Comparison of ENCODE assay signal across 8 cellular contexts in genomic region chr10:59361659-59362183, GRCh38. TPM values are rescaled to one million over a fixed set of nuclear protein-coding genes. Genes with fewer than 3 reads are reported as not detected.
A peak's percentile ranks its signal among the peaks of the same experiment; 100 is the strongest.
DNase-seq lines count a peak whose midpoint lies in the region; ATAC-seq and TF ChIP-seq lines count a peak whose summit lies in the region.

No MANE protein-coding gene starts in this region.

- TF ChIP-seq CTCF in AG10803 (conservative IDR thresholded peaks at IDR 0.05; ENCODE audit: low read length): no peak
- no peak for TF ChIP-seq CTCF in nephron progenitor cell (IDR thresholded peaks at IDR 0.05)

- H3K27me3 Mint-ChIP-seq in nephron progenitor cell (ENCODE audit: low read depth, poor library complexity): peaks cover 52% of the 10 kb centered on the region

- H3K9ac ChIP-seq in endocrine pancreas (ENCODE audit: control insufficient read depth, insufficient read depth, low read length): no peak overlapping the region

- no peaks in the 10 kb centered on the region for H3K4me1 ChIP-seq in endocrine pancreas (ENCODE audit: control insufficient read depth, insufficient read depth, low read length)

- no peaks in the 10 kb centered on the region for H3K36me3 Mint-ChIP-seq in nephron progenitor cell (ENCODE audit: low read depth)

- H3K36me3 ChIP-seq in MG63: no peaks in the 10 kb centered on the region
- no peaks in the 10 kb centered on the region for H3K36me3 ChIP-seq in endocrine pancreas (ENCODE audit: control insufficient read depth, insufficient read depth, low read length)

- no peak for ATAC-seq in GM21360 (IDR thresholded peaks at IDR 0.05; ENCODE audit: unreplicated experiment)
- no peak for ATAC-seq in GM21737 (IDR thresholded peaks at IDR 0.05; ENCODE audit: unreplicated experiment)
- no peak for ATAC-seq in GM19023 (IDR thresholded peaks at IDR 0.05; ENCODE audit: unreplicated experiment)

- peaks cover 13% of the 10 kb centered on the region for H3K4me1 Mint-ChIP-seq in nephron progenitor cell

- no peaks in the 10 kb centered on the region for H3K9me3 Mint-ChIP-seq in nephron progenitor cell

- peak overlapping the region; percentile 81 for H3K4me3 Mint-ChIP-seq in nephron progenitor cell

- H3K27me3 ChIP-seq in MG63 (peaks cover 10% of the 10 kb centered on the region), endocrine pancreas (ENCODE audit: control insufficient read depth, insufficient read depth, low read length) (no peaks in the 10 kb centered on the region)

- H3K27ac Mint-ChIP-seq in nephron progenitor cell: no peak overlapping the region

- DNase-seq in AG10803 (ENCODE audit: low read depth) (no peak), MG63 (no peak), nephron progenitor cell (no peak), NCI-H526 (lab: John Stamatoyannopoulos, UW) (no peak)

- H3K9me3 ChIP-seq in MG63 (no peaks in the 10 kb centered on the region), endocrine pancreas (ENCODE audit: control insufficient read depth, low read length) (no peaks in the 10 kb centered on the region)

- H3K4me3 ChIP-seq in AG10803 (ENCODE audit: low read length): peak overlapping the region; percentile 64
- H3K4me3 ChIP-seq in MG63: peak overlapping the region; percentile 60
- H3K4me3 ChIP-seq in endocrine pancreas (ENCODE audit: control insufficient read depth, insufficient read depth, low read length): peak overlapping the region; percentile 66

RNA-seq across cellular contexts. Expression of gene FAM13C, which starts 0.6 kb away (rescaled TPM):
- total RNA-seq in MG63 (2014; rRNA removed; shearing (Covaris generic); ENCODE audit: low replicate concordance): 0.16 TPM in 1 of 2 replicates, not detected in the other
